ENCODE assay signal across 24 cellular contexts in the genomic region with DNA sequence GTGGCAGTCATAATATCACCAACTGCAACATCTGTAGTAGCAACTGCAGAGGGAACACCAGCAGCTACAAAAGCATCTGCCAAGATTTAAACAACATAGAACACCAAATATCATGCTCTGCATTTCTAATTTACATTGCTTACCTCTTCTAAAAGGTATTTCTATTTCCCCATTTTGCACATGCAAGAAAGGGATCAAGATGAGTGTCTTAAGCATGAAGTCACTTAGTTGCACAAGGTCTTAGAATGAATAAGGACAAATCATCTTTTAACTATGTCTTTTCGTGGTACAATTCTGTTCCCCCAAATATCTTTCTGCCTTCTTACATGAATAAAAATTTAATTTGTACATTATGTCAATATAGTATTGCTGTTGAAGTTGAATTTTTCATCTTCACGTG.
A peak's percentile ranks its signal among the peaks of the same experiment; 100 is the strongest.
DNase-seq lines count a peak whose midpoint lies in the region; ATAC-seq and FAIRE-seq lines count a peak whose summit lies in the region.
"Had no signal": no experiment of that assay in that cellular context is flagged by ENCODE, and none has a peak within 500 bp of the region (broad histone marks: within the 10 kb centered on the region; RNA-seq: fewer than 3 reads in every experiment).

No MANE protein-coding gene starts in this region.

- H4K20me1 ChIP-seq in GM23248 (ENCODE audit: insufficient read depth), result no peaks in the 10 kb centered on the region
- H4K20me1 ChIP-seq: BLaER1 had no signal

- no peaks in the 10 kb centered on the region for H3K27me3 ChIP-seq in GM23248 (replicated peaks; ENCODE audit: insufficient read depth)
- no peaks in the 10 kb centered on the region for H3K27me3 ChIP-seq in MG63
- H3K27me3 ChIP-seq: BLaER1, cardiac muscle cell, Peyer's patch, sigmoid colon, transverse colon had no signal

- no peaks in the 10 kb centered on the region for H3K79me2 ChIP-seq in GM23248 (ENCODE audit: insufficient read depth)
- H3K79me2 ChIP-seq: parathyroid adenoma had no signal

- peak; percentile 83 for DNase-seq in GM23248
- peak; percentile 84 for DNase-seq in amniotic epithelial cell (ENCODE audit: low read depth)
- DNase-seq in fibroblast of peridontal ligament (ENCODE audit: extremely low read depth), result peak; percentile 74
- peak; percentile 26 for DNase-seq in renal cortical epithelial cell (ENCODE audit: low read depth)
- DNase-seq in frontal cortex (ENCODE audit: low spot score in 2 of 2), result no peak
- no peak for DNase-seq in NCI-H1105 (lab: John Stamatoyannopoulos, UW)
- DNase-seq in MG63, result no peak
- DNase-seq: activated B cell treated with CpG ODN at 0.5 μM for 24 hours; activated naive CD8-positive, alpha-beta T cell treated with anti-CD3 and anti-CD28 coated beads for 36 hours; erythroblast; kidney; naive thymus-derived CD4-positive, alpha-beta T cell; NCI-H1694; Peyer's patch; sigmoid colon; stimulated activated CD4-positive, alpha-beta T cell treated with anti-CD3 and anti-CD28 coated beads, Interleukin-1b, Interleukin-23, amount 100 ng/mL, for 48 hours; stimulated activated naive CD8-positive, alpha-beta T cell treated with anti-CD3 and anti-CD28 coated beads, Interleukin-15, Interleukin-2, amounts not matched to agents 100 U/mL and 50 U/mL, for 24 hours; transverse colon had no signal

- peaks cover 22% of the 10 kb centered on the region for H3K4me1 ChIP-seq in GM23248 (ENCODE audit: insufficient read depth)
- H3K4me1 ChIP-seq: BLaER1, HAP-1, parathyroid adenoma, Peyer's patch, sigmoid colon, transverse colon had no signal

- no peak for ATAC-seq in GM19324 (IDR thresholded peaks at IDR 0.05; ENCODE audit: low FRiP score, unreplicated experiment)
- ATAC-seq: naive thymus-derived CD4-positive, alpha-beta T cell; SK-N-SH treated with all-trans-retinoic acid at 6 μM for 48 hours; stimulated activated naive CD8-positive, alpha-beta T cell treated with anti-CD3 and anti-CD28 coated beads, Interleukin-15, Interleukin-2, amounts not matched to agents 100 U/mL and 50 U/mL, for 24 hours had no signal

- FAIRE-seq in frontal cortex (lab: Jason Lieb, UNC), result no peak
- FAIRE-seq: kidney had no signal

- no peaks in the 10 kb centered on the region for H3K9me2 ChIP-seq in GM23248 (ENCODE audit: insufficient read depth)

- H3K4me3 ChIP-seq in GM23248 (0 out of 2 replicates have a peak overlapping the region, but pooled peaks have one; percentile 11), MG63 (no peak overlapping the region)
- H3K4me3 ChIP-seq: BLaER1, cardiac muscle cell, HAP-1, Peyer's patch, sigmoid colon, transverse colon had no signal

- WGBS in GM23248 (ENCODE audit: low coverage in 1 of 2, low lambda C conversion rate in 2 of 2, missing lambda C conversion rate in 2 of 2), 2 experiments, result 0 to 8% methylated on average over 2 of the region's 2 CpGs

- H3F3A ChIP-seq in GM23248 (ENCODE audit: insufficient read depth), result peaks cover 17% of the 10 kb centered on the region

- peak overlapping the region; percentile 29 for H3K27ac ChIP-seq in GM23248
- H3K27ac ChIP-seq: BLaER1, cardiac muscle cell, parathyroid adenoma, Peyer's patch, sigmoid colon, transverse colon had no signal

- peak overlapping the region; percentile 21 for H3K4me2 ChIP-seq in GM23248 (ENCODE audit: unreplicated experiment)
- H3K4me2 ChIP-seq: BLaER1 had no signal

- H3K36me3 ChIP-seq in GM23248 (ENCODE audit: low read depth) (no peaks in the 10 kb centered on the region), MG63 (no peaks in the 10 kb centered on the region)
- H3K36me3 ChIP-seq: BLaER1, cardiac muscle cell, HAP-1, Peyer's patch, sigmoid colon, transverse colon had no signal

- H3K9ac ChIP-seq in GM23248, result no peak overlapping the region
- H3K9ac ChIP-seq: BLaER1, parathyroid adenoma had no signal

- in situ Hi-C loops in GM23248 (cut with MboI), result no loop called here

- H3K9me3 ChIP-seq in GM23248 (ENCODE audit: low read depth) (no peaks in the 10 kb centered on the region), MG63 (no peaks in the 10 kb centered on the region)
- H3K9me3 ChIP-seq: BLaER1, HAP-1, Peyer's patch, sigmoid colon, transverse colon had no signal

- no peak overlapping the region for H2AFZ ChIP-seq in GM23248
- H2AFZ ChIP-seq: parathyroid adenoma had no signal

Comparison
In these comparisons a context has a peak if more than half of its experiments do, and no peak if none do; other contexts are left out.
1. DNase-seq: peak in GM23248 (single experiment), amniotic epithelial cell (single experiment), fibroblast of peridontal ligament (single experiment) and renal cortical epithelial cell (single experiment); none in frontal cortex (0 of 2), NCI-H1105 (single experiment) and MG63 (single experiment).